In the genomic region with DNA sequence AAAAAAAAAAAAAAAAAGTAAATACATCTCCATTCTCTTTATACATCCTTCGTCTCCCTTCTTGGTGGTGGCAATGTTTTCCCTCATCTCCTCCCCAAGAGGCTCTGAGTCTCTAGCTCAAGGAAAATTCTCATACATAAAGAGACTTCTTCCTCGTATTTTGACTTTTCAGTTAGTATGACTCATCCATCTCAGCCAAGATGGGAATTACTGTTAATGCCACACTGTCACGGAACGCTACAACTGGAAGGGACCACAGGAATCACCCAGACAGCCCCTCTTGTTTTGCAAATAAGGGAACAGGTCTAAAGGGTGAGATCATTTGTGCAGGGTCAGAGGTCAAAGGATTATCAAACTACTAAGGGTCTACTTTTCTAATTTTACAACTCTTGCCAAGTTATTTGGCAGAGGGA, we compare ENCODE assay signal across 1 cellular context.
TF ChIP-seq lines count a peak whose summit lies in the region.

No MANE protein-coding gene starts in this region.

TF ChIP-seq in IMR-90, 13 proteins besides CTCF, POLR2A, EP300 and RAD21 (continued from another document):
- TF ChIP-seq, protein P1, sequence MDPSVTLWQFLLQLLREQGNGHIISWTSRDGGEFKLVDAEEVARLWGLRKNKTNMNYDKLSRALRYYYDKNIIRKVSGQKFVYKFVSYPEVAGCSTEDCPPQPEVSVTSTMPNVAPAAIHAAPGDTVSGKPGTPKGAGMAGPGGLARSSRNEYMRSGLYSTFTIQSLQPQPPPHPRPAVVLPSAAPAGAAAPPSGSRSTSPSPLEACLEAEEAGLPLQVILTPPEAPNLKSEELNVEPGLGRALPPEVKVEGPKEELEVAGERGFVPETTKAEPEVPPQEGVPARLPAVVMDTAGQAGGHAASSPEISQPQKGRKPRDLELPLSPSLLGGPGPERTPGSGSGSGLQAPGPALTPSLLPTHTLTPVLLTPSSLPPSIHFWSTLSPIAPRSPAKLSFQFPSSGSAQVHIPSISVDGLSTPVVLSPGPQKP (IDR thresholded peaks at IDR 0.05; ENCODE audit: borderline replicate concordance, low read depth, low read length), result no peak
